In the genomic region with DNA sequence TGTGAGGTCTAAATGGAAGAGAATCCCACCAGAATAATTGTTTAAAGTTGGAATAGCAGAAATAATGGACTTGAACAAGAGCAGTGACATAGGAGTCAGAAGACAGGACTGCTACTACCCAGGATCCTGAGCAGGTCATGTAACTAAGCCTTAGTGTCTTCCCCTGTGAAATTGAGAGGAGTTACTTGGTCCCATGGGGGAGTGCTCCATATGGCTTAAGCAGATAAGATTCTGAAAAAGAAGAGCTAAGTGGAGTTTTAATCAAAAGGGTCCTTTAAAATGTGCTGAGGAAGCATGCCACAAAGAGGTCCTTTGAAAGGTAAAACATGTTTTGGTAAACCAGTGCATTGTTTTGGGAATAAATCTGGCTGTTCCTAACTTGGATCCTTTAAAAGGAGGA, we compare ENCODE assay signal across 11 cellular contexts. TPM values are rescaled to one million over a fixed set of nuclear protein-coding genes. Genes with fewer than 3 reads are reported as not detected.
DNase-seq lines count a peak whose midpoint lies in the region; FAIRE-seq and TF ChIP-seq lines count a peak whose summit lies in the region.
"Had no signal": no experiment of that assay in that cellular context is flagged by ENCODE, and none has a peak within 500 bp of the region (broad histone marks: within the 10 kb centered on the region; RNA-seq: fewer than 3 reads in every experiment).

No MANE protein-coding gene starts in this region.

- H4K91ac ChIP-seq in H9 (ENCODE audit: insufficient read length, low read depth, low read length): no peak overlapping the region

- H2BK15ac ChIP-seq in H9 (ENCODE audit: low read depth, low read length): no peak overlapping the region

- H3K27ac ChIP-seq in H9 (ENCODE audit: insufficient read length, low read depth, low read length): no peak overlapping the region
- H3K27ac ChIP-seq in substantia nigra (ENCODE audit: low read depth, low read length, poor library complexity, severe bottlenecking): peak overlapping the region; percentile 40
- peak overlapping the region in 1 of 2 donors; percentile 24 for H3K27ac ChIP-seq in small intestine (ENCODE audit: low read depth in 1 of 2, low read length in 1 of 2)

- no peak overlapping the region for H3K4me3 ChIP-seq in fibroblast of mammary gland (ENCODE audit: control insufficient read depth, low read depth, low read length)
- H3K4me3 ChIP-seq in small intestine (ENCODE audit: low read depth in 1 of 2, low read length in 2 of 2): no peak overlapping the region

- H3K4ac ChIP-seq in H9 (ENCODE audit: low read depth, low read length): no peak overlapping the region

- H4K20me1 ChIP-seq in H9 (ENCODE audit: control insufficient read depth, insufficient read depth, insufficient read length): no peaks in the 10 kb centered on the region

- no peak overlapping the region for H4K8ac ChIP-seq in H9 (replicated peaks; ENCODE audit: insufficient read length, low read depth, low read length)

- H3K18ac ChIP-seq in H9 (ENCODE audit: insufficient read length, low read depth, low read length): no peak overlapping the region

- peak overlapping the region; percentile 7 to 76 (median 67); a peak in 5 of 7 replicates for H3K27ac Mint-ChIP-seq in H9

- H3K4me1 ChIP-seq in H9 (ENCODE audit: insufficient read depth, low read length) (peaks cover 14% of the 10 kb centered on the region; the same call in 1 of the 2 replicates), small intestine (ENCODE audit: control insufficient read depth in 2 of 2, insufficient read depth in 1 of 2, low read depth in 1 of 2, low read length in 1 of 2) (peaks cover 6 to 10% of the 10 kb centered on the region in 2 donors)

- peaks cover 36 to 38% of the 10 kb centered on the region in 2 experiments for H3K4me1 Mint-ChIP-seq in H9

- H3K14ac ChIP-seq in H9 (ENCODE audit: insufficient read depth, low read length): no peak overlapping the region

- H3K4me2 ChIP-seq in H9 (ENCODE audit: insufficient read depth, insufficient read length, low read length): no peak overlapping the region

- no peak overlapping the region for H2BK12ac ChIP-seq in H9 (ENCODE audit: insufficient read length, low read depth, low read length)

- peaks cover 4 to 5% (median 5%) of the 10 kb centered on the region in 3 experiments; a peak in 4 of 7 replicates for H3K36me3 Mint-ChIP-seq in H9 (ENCODE audit: insufficient read depth in 1 of 3, low read depth in 3 of 3)

- peak overlapping the region in 1 of 2 experiments; percentile 13; a peak in 3 of 5 replicates for H3K4me3 Mint-ChIP-seq in H9

- no peaks in the 10 kb centered on the region for H3K9me3 ChIP-seq in H9 (ENCODE audit: control insufficient read depth, low read depth, low read length)
- no peaks in the 10 kb centered on the region for H3K9me3 ChIP-seq in small intestine (ENCODE audit: control insufficient read depth, low read depth)

- no peak overlapping the region for H2BK5ac ChIP-seq in H9 (ENCODE audit: insufficient read length, low read length)

- no peak overlapping the region for H3K23ac ChIP-seq in H9 (ENCODE audit: insufficient read length, low read depth, low read length)

- H2AK5ac ChIP-seq in H9 (ENCODE audit: insufficient read length, low read length): no peak overlapping the region

- no peaks in the 10 kb centered on the region for H3K36me3 ChIP-seq in small intestine (ENCODE audit: control insufficient read depth in 2 of 2, insufficient read depth in 2 of 2, low read length in 2 of 2)

- H3K9ac ChIP-seq in H9 (ENCODE audit: extremely low read depth, insufficient read length, low read length): no peak overlapping the region

- H3K79me2 ChIP-seq in H9 (ENCODE audit: insufficient read depth, low read length): peaks cover 65% of the 10 kb centered on the region; the same call in 1 of the 2 replicates

- no peaks in the 10 kb centered on the region for H3K27me3 ChIP-seq in H9 (ENCODE audit: insufficient read depth, low read length)
- no peaks in the 10 kb centered on the region for H3K27me3 ChIP-seq in small intestine (ENCODE audit: control insufficient read depth in 2 of 2, insufficient read depth in 2 of 2, low read length in 2 of 2)

- H3T11ph ChIP-seq in H9 (ENCODE audit: low read length): no peak overlapping the region

- no peaks in the 10 kb centered on the region; a peak in 1 of 5 replicates for H3K9me3 Mint-ChIP-seq in H9

- peaks cover 4% of the 10 kb centered on the region for H3K79me1 ChIP-seq in H9 (ENCODE audit: insufficient read depth, low read depth, low read length, poor library complexity, severe bottlenecking)

- no peak for TF ChIP-seq CTCF in H9 (conservative IDR thresholded peaks at IDR 0.05)
- no peak for TF ChIP-seq CTCF in fibroblast of mammary gland (conservative IDR thresholded peaks at IDR 0.05; ENCODE audit: control insufficient read depth, insufficient read depth, low read depth, low read length)

- no peak for FAIRE-seq in small intestine (lab: Jason Lieb, UNC)
- FAIRE-seq: HTR-8/SVneo had no signal

- H4K5ac ChIP-seq in H9 (ENCODE audit: insufficient read length, low read depth, low read length): no peak overlapping the region

- no peak overlapping the region for H2BK120ac ChIP-seq in H9 (ENCODE audit: low read depth, low read length, poor library complexity, severe bottlenecking)

- no peak overlapping the region for H2AFZ ChIP-seq in H9 (ENCODE audit: low read length)

- DNase-seq in H9 (no peak), OCI-M1 (lab: John Stamatoyannopoulos, UW) (peak; percentile 100), fibroblast of mammary gland (ENCODE audit: low read depth) (peak; percentile 14), substantia nigra (lab: John Stamatoyannopoulos, UW) (peak in 1 of 49 donors; percentile 6), small intestine (no peak), NCI-H1092 treated with DMSO at 0.1 percent for 48 hours (lab: John Stamatoyannopoulos, UW) (no peak), ecto neural progenitor cell (ENCODE audit: low spot score) (no peak)
- DNase-seq: activated CD4-positive, alpha-beta T cell treated with anti-CD3 and anti-CD28 coated beads for 48 hours; mesenchymal stem cell; NCI-H2081 treated with DMSO at 0.1 percent for 48 hours had no signal

- H2BK20ac ChIP-seq in H9 (ENCODE audit: low read depth, low read length, poor library complexity, severe bottlenecking): no peak overlapping the region

- H3K27me3 Mint-ChIP-seq in H9 (ENCODE audit: low read depth): no peaks in the 10 kb centered on the region

- H3K23me2 ChIP-seq in H9 (ENCODE audit: insufficient read length, low read depth, low read length, poor library complexity, severe bottlenecking): peaks cover 8% of the 10 kb centered on the region

- H3K56ac ChIP-seq in H9 (ENCODE audit: insufficient read length, low read depth, low read length): no peak overlapping the region

RNA-seq across cellular contexts. Expression of a gene that starts 5.5 kb away (rescaled TPM):
- total RNA-seq in H9 (2021): 34.4 and 34.5 TPM in 2 replicates
- 10 to 100 TPM in 1 of 3 donors, 1 to 10 TPM in 2; 2.2 to 12.0 (median 5.4) TPM for polyA plus RNA-seq in small intestine

RNA-seq across cellular contexts. Expression of a gene that starts 57.3 kb away (rescaled TPM):
- total RNA-seq in H9 (2021): 41.5 and 42.7 TPM in 2 replicates
- 10 to 100 TPM; 45.4 to 66.4 (median 48.4) TPM for polyA plus RNA-seq in small intestine

Comparison
In these comparisons a context has a peak if more than half of its experiments do, and no peak if none do; other contexts are left out.
1. DNase-seq: peak in OCI-M1 (single experiment) and fibroblast of mammary gland (single experiment); none in H9 (single experiment), small intestine (single experiment), NCI-H1092 treated with DMSO at 0.1 percent for 48 hours (single experiment) and ecto neural progenitor cell (single experiment).